Comparison of ENCODE assay signal across 18 cellular contexts in genomic region chr11:1459219-1459575, GRCh38. TPM values are rescaled to one million over a fixed set of nuclear protein-coding genes. Genes with fewer than 3 reads are reported as not detected.
DNase-seq lines count a peak whose midpoint lies in the region; ATAC-seq, FAIRE-seq and TF ChIP-seq lines count a peak whose summit lies in the region.
"Had no signal": no experiment of that assay in that cellular context is flagged by ENCODE, and none has a peak within 500 bp of the region (broad histone marks: within the 10 kb centered on the region; RNA-seq: fewer than 3 reads in every experiment).

No MANE protein-coding gene starts in this region.

- BruUV-seq in Panc1 (replicated peaks; lab: Mats Ljungman, UMichigan) = no TSS peak

- DNase-seq in Panc1 (ENCODE audit: low read depth, low spot score) (no peak), coronary artery (ENCODE audit: low spot score) (no peak), thoracic aorta (ENCODE audit: low spot score) (no peak), AML-193 (lab: John Stamatoyannopoulos, UW) (no peak), small intestine (no peak), NCI-H748 (lab: John Stamatoyannopoulos, UW; ENCODE audit: unreplicated experiment) (no peak)
- DNase-seq: activated CD8-positive, alpha-beta memory T cell treated with anti-CD3 and anti-CD28 coated beads for 24 hours; activated naive CD4-positive, alpha-beta T cell treated with anti-CD3 and anti-CD28 coated beads, Interleukin-2, amount 50 U/mL, for 16 hours; activated T-cell treated with anti-CD3 and anti-CD28 coated beads, Interleukin-2, amount 50 U/mL, for 48 hours; CD4-positive, alpha-beta memory T cell; foreskin melanocyte; midbrain; T-helper 9 cell had no signal

- H3K9me3 ChIP-seq in Panc1 (ENCODE audit: control insufficient read depth, insufficient read depth, low read depth, low read length) (no peaks in the 10 kb centered on the region), mucosa of rectum (ENCODE audit: control insufficient read depth in 2 of 2, low read length in 2 of 2) (no peaks in the 10 kb centered on the region), thoracic aorta (no peaks in the 10 kb centered on the region), small intestine (ENCODE audit: control insufficient read depth, low read depth) (no peaks in the 10 kb centered on the region)
- H3K9me3 ChIP-seq: neutrophil had no signal

- H3K36me3 ChIP-seq in Panc1 (ENCODE audit: control insufficient read depth, insufficient read depth, low read length) = no peaks in the 10 kb centered on the region
- H3K36me3 ChIP-seq in mucosa of rectum (ENCODE audit: control insufficient read depth in 2 of 2, insufficient read depth in 2 of 2, low read length in 2 of 2) = no peaks in the 10 kb centered on the region
- no peaks in the 10 kb centered on the region for H3K36me3 ChIP-seq in thoracic aorta
- H3K36me3 ChIP-seq in small intestine (ENCODE audit: control insufficient read depth in 2 of 2, insufficient read depth in 2 of 2, low read length in 2 of 2) = no peaks in the 10 kb centered on the region
- H3K36me3 ChIP-seq: neutrophil had no signal

- no peak overlapping the region for H3K9ac ChIP-seq in mucosa of rectum (ENCODE audit: low read depth in 1 of 2, low read length in 2 of 2)

- no peak for FAIRE-seq in small intestine (lab: Jason Lieb, UNC)
- FAIRE-seq: K562 had no signal

- TF ChIP-seq CTCF in Panc1 (IDR thresholded peaks at IDR 0.05) (no peak), coronary artery (IDR thresholded peaks at IDR 0.05) (no peak), thoracic aorta (IDR thresholded peaks at IDR 0.05) (no peak)

- POLR2A ChIA-PET in Panc1 (lab: Charles Lee) = no interaction called here

- intact Hi-C loops in Panc1 (cut with micrococcal nuclease; ENCODE audit: unreplicated experiment) = no loop called here

- no peak overlapping the region for H3K4me3 ChIP-seq in Panc1 (ENCODE audit: low read depth in 2 of 2, low read length in 2 of 2)
- H3K4me3 ChIP-seq in coronary artery = peak overlapping the region; percentile 62
- H3K4me3 ChIP-seq in mucosa of rectum (ENCODE audit: low read length in 2 of 2) = no peak overlapping the region
- no peak overlapping the region for H3K4me3 ChIP-seq in thoracic aorta
- no peak overlapping the region for H3K4me3 ChIP-seq in small intestine (ENCODE audit: low read depth in 1 of 2, low read length in 2 of 2)
- H3K4me3 ChIP-seq: K562, PC-9 had no signal

- peak; percentile 4; the same call in 1 of the 2 replicates for ATAC-seq in Panc1
- ATAC-seq in thoracic aorta (ENCODE audit: insufficient number of reproducible peaks, low FRiP score, low read depth) = no peak
- ATAC-seq in HG03095 (IDR thresholded peaks at IDR 0.05; ENCODE audit: unreplicated experiment) = no peak

- in situ Hi-C loops in Panc1 (cut with HindIII; ENCODE audit: low pct_unique_long_range_greater_than_20kb, low sequenced_read_pairs) = no loop called here

- CTCF ChIA-PET in Panc1 (lab: Charles Lee) = no interaction called here

- no peak overlapping the region for H3K27ac ChIP-seq in Panc1 (ENCODE audit: low read length)
- H3K27ac ChIP-seq in coronary artery = peak overlapping the region; percentile 96 to 100
- peak overlapping the region; percentile 9 to 65 for H3K27ac ChIP-seq in mucosa of rectum (ENCODE audit: low read depth in 2 of 2, low read length in 2 of 2)
- H3K27ac ChIP-seq in thoracic aorta = peak overlapping the region; percentile 62 to 69
- peak overlapping the region in 1 of 2 donors; percentile 48 for H3K27ac ChIP-seq in small intestine (ENCODE audit: low read depth in 1 of 2, low read length in 1 of 2)
- H3K27ac ChIP-seq: neutrophil, PC-9 had no signal

- H3K27me3 ChIP-seq in Panc1 (ENCODE audit: control insufficient read depth, insufficient read depth, low read length) (no peaks in the 10 kb centered on the region), mucosa of rectum (ENCODE audit: control insufficient read depth in 2 of 2, insufficient read depth in 2 of 2, low read length in 2 of 2) (no peaks in the 10 kb centered on the region), thoracic aorta (replicated peaks; ENCODE audit: insufficient read depth) (no peaks in the 10 kb centered on the region), small intestine (ENCODE audit: control insufficient read depth in 2 of 2, insufficient read depth in 2 of 2, low read length in 2 of 2) (no peaks in the 10 kb centered on the region)

- H3K4me1 ChIP-seq in Panc1 (ENCODE audit: control insufficient read depth, insufficient read depth, low read length) = peaks cover 19% of the 10 kb centered on the region
- H3K4me1 ChIP-seq in mucosa of rectum (ENCODE audit: control insufficient read depth in 2 of 2, insufficient read depth in 2 of 2, low read length in 2 of 2) = peaks cover 6% of the 10 kb centered on the region in 2 donors
- H3K4me1 ChIP-seq in thoracic aorta (ENCODE audit: control insufficient read depth in 1 of 2, low read depth in 2 of 2) = peaks cover 0 to 36% of the 10 kb centered on the region in 2 donors
- H3K4me1 ChIP-seq in small intestine (ENCODE audit: control insufficient read depth in 2 of 2, insufficient read depth in 1 of 2, low read depth in 1 of 2, low read length in 1 of 2) = no peaks in the 10 kb centered on the region

- WGBS in small intestine, 3 donors = 27 to 64% (median 57%) methylated on average over 13 to 14 of the region's 14 CpGs

RNA-seq across cellular contexts. Expression of gene MOB2, which starts 27.4 kb away (rescaled TPM):
- total RNA-seq in Panc1 (2021; ENCODE audit: unreplicated experiment) (51.2 TPM), thoracic aorta (10 to 100 TPM; 31.4 to 87.7 TPM)
- 72.5 TPM for polyA plus RNA-seq in Panc1 (2012; ENCODE audit: insufficient read length)
- polyA plus RNA-seq in small intestine = 10 to 100 TPM; 40.3 to 48.6 (median 43.8) TPM
